8 cellular contexts compared by ENCODE assay signal in genomic region chr4:30714408-30715031, GRCh38. TPM values are rescaled to one million over a fixed set of nuclear protein-coding genes. Genes with fewer than 3 reads are reported as not detected.
DNase-seq lines count a peak whose midpoint lies in the region; ATAC-seq and TF ChIP-seq lines count a peak whose summit lies in the region.

No MANE protein-coding gene starts in this region.

- H3K4me1 ChIP-seq in hepatocyte (ENCODE audit: insufficient read depth) (no peaks in the 10 kb centered on the region), transverse colon (peaks cover 4 to 34% (median 18%) of the 10 kb centered on the region in 4 donors)

- CTCF ChIA-PET in activated CD4-positive, alpha-beta T cell treated with anti-CD3 and anti-CD28 coated beads for 36 hours (lab: Charles Lee): interaction anchor here (0.7 to 3.7 kb wide), 2 partner anchors 12 kb away, joined by 3 to 14 read pairs; no protein-coding TSS in a partner anchor

- no peak overlapping the region for H3K4me2 ChIP-seq in hepatocyte

- ATAC-seq in activated CD4-positive, alpha-beta T cell treated with anti-CD3 and anti-CD28 coated beads for 36 hours: no peak
- ATAC-seq in HG03196 (IDR thresholded peaks at IDR 0.05; ENCODE audit: unreplicated experiment): no peak

- no peak overlapping the region for H2AFZ ChIP-seq in hepatocyte

- no peaks in the 10 kb centered on the region for H3K79me2 ChIP-seq in hepatocyte

- no peak overlapping the region for H3K27ac ChIP-seq in WERI-Rb-1
- no peak overlapping the region for H3K27ac ChIP-seq in hepatocyte
- no peak overlapping the region for H3K27ac ChIP-seq in transverse colon

- peaks cover 14% of the 10 kb centered on the region for H3K27me3 ChIP-seq in WERI-Rb-1 (ENCODE audit: insufficient read depth, low read depth, severe bottlenecking)
- H3K27me3 ChIP-seq in hepatocyte: no peaks in the 10 kb centered on the region
- peaks cover 25% of the 10 kb centered on the region for H3K27me3 ChIP-seq in transverse colon

- peaks cover 2% of the 10 kb centered on the region for H3K36me3 Mint-ChIP-seq in activated CD4-positive, alpha-beta T cell treated with anti-CD3 and anti-CD28 coated beads for 36 hours (ENCODE audit: low read depth)

- H3K9me3 Mint-ChIP-seq in activated CD4-positive, alpha-beta T cell treated with anti-CD3 and anti-CD28 coated beads for 36 hours (ENCODE audit: low read depth): peaks cover 14% of the 10 kb centered on the region

- no peaks in the 10 kb centered on the region for H3K9me2 ChIP-seq in hepatocyte (replicated peaks; ENCODE audit: insufficient read depth)

- 39% methylated on average over 6 of the region's 6 CpGs for WGBS in hepatocyte (ENCODE audit: low lambda C conversion rate, missing lambda C conversion rate)
- WGBS in transverse colon (ENCODE audit: low coverage in 1 of 2), 2 donors: 43% methylated on average over 6 of the region's 6 CpGs

- H3K36me3 ChIP-seq in WERI-Rb-1: no peaks in the 10 kb centered on the region
- H3K36me3 ChIP-seq in hepatocyte (replicated peaks; ENCODE audit: insufficient read depth, low read depth): no peaks in the 10 kb centered on the region
- no peaks in the 10 kb centered on the region for H3K36me3 ChIP-seq in transverse colon

- TF ChIP-seq POLR2A in transverse colon (IDR thresholded peaks at IDR 0.05): no peak

- in situ Hi-C loops in transverse colon (cut with MboI; ENCODE audit: low pct_ligation_motif_present in 1 of 4, low pct_unique_long_range_greater_than_20kb in 1 of 4, low sequenced_read_pairs in 3 of 4): loop anchor here in 3 of 4 donors (25.0 kb wide), 3 partner anchors 323 to 973 kb away; no protein-coding TSS in a partner anchor

- no peak overlapping the region for H3K27ac Mint-ChIP-seq in activated CD4-positive, alpha-beta T cell treated with anti-CD3 and anti-CD28 coated beads for 36 hours

- POLR2A ChIA-PET in activated CD4-positive, alpha-beta T cell treated with anti-CD3 and anti-CD28 coated beads for 36 hours (lab: Charles Lee): no interaction called here

- H3K4me3 Mint-ChIP-seq in activated CD4-positive, alpha-beta T cell treated with anti-CD3 and anti-CD28 coated beads for 36 hours: no peak overlapping the region

- H3K27me3 Mint-ChIP-seq in activated CD4-positive, alpha-beta T cell treated with anti-CD3 and anti-CD28 coated beads for 36 hours: peaks cover 32% of the 10 kb centered on the region

- intact Hi-C loops in activated CD4-positive, alpha-beta T cell treated with anti-CD3 and anti-CD28 coated beads for 36 hours (cut with DNase I, micrococcal nuclease): no loop called here
- intact Hi-C loops in transverse colon (cut with DNase I; ENCODE audit: low total_unique reads) (no loop called here), posterior vena cava (cut with DNase I) (no loop called here)

- no peaks in the 10 kb centered on the region for H4K20me1 ChIP-seq in hepatocyte (ENCODE audit: insufficient read depth, poor library complexity, severe bottlenecking)

- peaks cover 26% of the 10 kb centered on the region for H3K4me1 Mint-ChIP-seq in activated CD4-positive, alpha-beta T cell treated with anti-CD3 and anti-CD28 coated beads for 36 hours

- no peaks in the 10 kb centered on the region for H3K9me3 ChIP-seq in WERI-Rb-1 (ENCODE audit: severe bottlenecking)
- no peaks in the 10 kb centered on the region for H3K9me3 ChIP-seq in hepatocyte (ENCODE audit: low read depth)
- H3K9me3 ChIP-seq in transverse colon: peaks cover 3 to 7% of the 10 kb centered on the region in 2 donors

- TF ChIP-seq EP300 in transverse colon (IDR thresholded peaks at IDR 0.05; ENCODE audit: low read depth): no peak

- DNase-seq in activated CD4-positive, alpha-beta T cell treated with anti-CD3 and anti-CD28 coated beads for 36 hours: peak; percentile 11
- no peak for DNase-seq in activated CD4-positive, alpha-beta T cell treated with anti-CD3 and anti-CD28 coated beads for 4 hours
- DNase-seq in WERI-Rb-1 (peak; percentile 62), hepatocyte (ENCODE audit: low spot score) (peak; percentile 79), transverse colon (peak; percentile 41), posterior vena cava (ENCODE audit: low spot score) (no peak)

- TF ChIP-seq CTCF in LNCAP (IDR thresholded peaks at IDR 0.05): peak; percentile 74
- peak; percentile 76 for TF ChIP-seq CTCF in WERI-Rb-1 (IDR thresholded peaks at IDR 0.05; ENCODE audit: low read depth, low read length)
- TF ChIP-seq CTCF in hepatocyte (IDR thresholded peaks at IDR 0.05; ENCODE audit: poor library complexity): peak; percentile 69
- TF ChIP-seq CTCF in transverse colon (IDR thresholded peaks at IDR 0.05): peak; percentile 59 to 76 (median 69)

- H3K4me3 ChIP-seq in WERI-Rb-1 (ENCODE audit: low read depth, low read length) (no peak overlapping the region), hepatocyte (no peak overlapping the region), transverse colon (no peak overlapping the region)

RNA-seq across cellular contexts. Expression of gene PCDH7, which starts 5.6 kb away (rescaled TPM):
- total RNA-seq in activated CD4-positive, alpha-beta T cell treated with anti-CD3 and anti-CD28 coated beads for 36 hours: not detected
- total RNA-seq in hepatocyte (48.7 and 59.9 TPM in 2 replicates), transverse colon (100 to 1,000 TPM in 1 of 4 donors, 10 to 100 TPM in 3; 21.0 to 114 (median 26.1) TPM), posterior vena cava (100 to 1,000 TPM; 107 to 124 TPM)
- polyA plus RNA-seq in hepatocyte: 34.0 and 37.2 TPM in 2 replicates

Comparison
In these comparisons a context has a peak if more than half of its experiments do, and no peak if none do; other contexts are left out.
1. DNase-seq: peak in activated CD4-positive, alpha-beta T cell treated with anti-CD3 and anti-CD28 coated beads for 36 hours (single experiment), WERI-Rb-1 (single experiment), hepatocyte (single experiment) and transverse colon (single experiment); none in activated CD4-positive, alpha-beta T cell treated with anti-CD3 and anti-CD28 coated beads for 4 hours (0 of 2) and posterior vena cava (single experiment).
2. RNA of gene PCDH7, which starts 5.6 kb away (total RNA-seq): 107 to 124 TPM in posterior vena cava, 48.7 to 59.9 TPM in hepatocyte and 21.0 to 114 TPM in transverse colon; not detected in activated CD4-positive, alpha-beta T cell treated with anti-CD3 and anti-CD28 coated beads for 36 hours; every median in the first group is over 10 times any median in the second.
3. Peak in every context shown above with its lines, with median percentiles within 50 percentile points of each other: CTCF ChIP-seq.